ENCODE assay signal across 9 cellular contexts in genomic region chr17:28760987-28761562, GRCh38. TPM values are rescaled to one million over a fixed set of nuclear protein-coding genes. Genes with fewer than 3 reads are reported as not detected.
DNase-seq lines count a peak whose midpoint lies in the region; ATAC-seq, FAIRE-seq and TF ChIP-seq lines count a peak whose summit lies in the region.
"Had no signal": no experiment of that assay in that cellular context is flagged by ENCODE, and none has a peak within 500 bp of the region (broad histone marks: within the 10 kb centered on the region; RNA-seq: fewer than 3 reads in every experiment).

No MANE protein-coding gene starts in this region.

- FAIRE-seq in GM12891 (lab: Jason Lieb, UNC) = no peak

- DNase-seq in GM12891 (ENCODE audit: insufficient read length, low spot score) = no peak
- DNase-seq in NOMO-1 (lab: John Stamatoyannopoulos, UW; ENCODE audit: unreplicated experiment in 2 of 2) = peak; percentile 52 to 62
- peak; percentile 24 for DNase-seq in non-pigmented ciliary epithelial cell (ENCODE audit: low read depth)
- DNase-seq in activated T-helper 2 cell treated with anti-CD3 and anti-CD28 coated beads, Interferon-gamma antibody, Interleukin-2, Interleukin-4, amounts not matched to agents 10 μg/mL and 5 μg/mL and 100 μg/mL, durations not matched to agents 14 hours and 24 hours and 36 hours (ENCODE audit: low spot score) = no peak
- no peak for DNase-seq in activated CD4-positive, alpha-beta T cell treated with anti-CD3 and anti-CD28 coated beads, Interleukin-2, amount 50 U/mL, for 1 hour
- DNase-seq in activated naive CD4-positive, alpha-beta T cell (lab: John Stamatoyannopoulos, UW) = no peak
- no peak for DNase-seq in T-helper 9 cell

- H3K27me3 Mint-ChIP-seq in activated T-helper 2 cell treated with anti-CD3 and anti-CD28 coated beads, Interferon-gamma antibody, Interleukin-2, Interleukin-4, amounts not matched to agents 10 μg/mL and 5 μg/mL and 100 μg/mL, durations not matched to agents 14 hours and 24 hours and 36 hours (ENCODE audit: low read depth) = no peaks in the 10 kb centered on the region

- ATAC-seq in esophagus mucosa = peak; percentile 51
- ATAC-seq: foreskin keratinocyte had no signal

- no peaks in the 10 kb centered on the region for H3K9me3 Mint-ChIP-seq in activated T-helper 2 cell treated with anti-CD3 and anti-CD28 coated beads, Interferon-gamma antibody, Interleukin-2, Interleukin-4, amounts not matched to agents 10 μg/mL and 5 μg/mL and 100 μg/mL, durations not matched to agents 14 hours and 24 hours and 36 hours

- TF ChIP-seq POLR2A in GM12891 (IDR thresholded peaks at IDR 0.05; ENCODE audit: low read depth, low read length) = no peak

- intact Hi-C loops in activated T-helper 2 cell treated with anti-CD3 and anti-CD28 coated beads, Interferon-gamma antibody, Interleukin-2, Interleukin-4, amounts not matched to agents 10 μg/mL and 5 μg/mL and 100 μg/mL, durations not matched to agents 14 hours and 24 hours and 36 hours (cut with micrococcal nuclease) = loop anchor here (5.0 kb wide), 2 partner anchors 51 to 81 kb away; partner anchors contain the start of gene FAM222B

- H3K4me1 Mint-ChIP-seq in activated T-helper 2 cell treated with anti-CD3 and anti-CD28 coated beads, Interferon-gamma antibody, Interleukin-2, Interleukin-4, amounts not matched to agents 10 μg/mL and 5 μg/mL and 100 μg/mL, durations not matched to agents 14 hours and 24 hours and 36 hours (ENCODE audit: low read depth) = peaks cover 11% of the 10 kb centered on the region

- H3K27ac Mint-ChIP-seq in activated T-helper 2 cell treated with anti-CD3 and anti-CD28 coated beads, Interferon-gamma antibody, Interleukin-2, Interleukin-4, amounts not matched to agents 10 μg/mL and 5 μg/mL and 100 μg/mL, durations not matched to agents 14 hours and 24 hours and 36 hours = no peak overlapping the region

- no peak overlapping the region for H3K4me3 Mint-ChIP-seq in activated T-helper 2 cell treated with anti-CD3 and anti-CD28 coated beads, Interferon-gamma antibody, Interleukin-2, Interleukin-4, amounts not matched to agents 10 μg/mL and 5 μg/mL and 100 μg/mL, durations not matched to agents 14 hours and 24 hours and 36 hours (ENCODE audit: low read depth)

- H3K36me3 Mint-ChIP-seq in activated T-helper 2 cell treated with anti-CD3 and anti-CD28 coated beads, Interferon-gamma antibody, Interleukin-2, Interleukin-4, amounts not matched to agents 10 μg/mL and 5 μg/mL and 100 μg/mL, durations not matched to agents 14 hours and 24 hours and 36 hours (ENCODE audit: low read depth) = peaks cover 46% of the 10 kb centered on the region

TF ChIP-seq in GM12891, 5 proteins besides CTCF, POLR2A, EP300 and RAD21:
- TF ChIP-seq POU2F2 (IDR thresholded peaks at IDR 0.05; ENCODE audit: low read depth, low read length) (no peak), SPI1 (IDR thresholded peaks at IDR 0.05; ENCODE audit: low read depth, low read length) (peak; percentile 19; the same call in 1 of the 2 replicates), POLR2AphosphoS5 (IDR thresholded peaks at IDR 0.05; ENCODE audit: low read depth, low read length) (no peak)

RNA-seq across cellular contexts. Expression of gene TRAF4, which starts 17.3 kb away (rescaled TPM):
- 99.4 TPM for polyA plus RNA-seq in GM12891 (2012; ENCODE audit: low read depth, missing spikeins)
- total RNA-seq in esophagus mucosa = 41.6 TPM
- total RNA-seq in activated T-helper 2 cell treated with anti-CD3 and anti-CD28 coated beads, Interferon-gamma antibody, Interleukin-2, Interleukin-4, amounts not matched to agents 10 μg/mL and 5 μg/mL and 100 μg/mL, durations not matched to agents 14 hours and 24 hours and 36 hours = 125 and 129 TPM in 2 replicates

RNA-seq across cellular contexts. Expression of gene NEK8, which starts 32.5 kb away (rescaled TPM):
- 7.2 TPM for polyA plus RNA-seq in GM12891 (2012; ENCODE audit: low read depth, missing spikeins)
- 3.9 TPM for total RNA-seq in esophagus mucosa
- 3.6 and 4.2 TPM in 2 replicates for total RNA-seq in activated T-helper 2 cell treated with anti-CD3 and anti-CD28 coated beads, Interferon-gamma antibody, Interleukin-2, Interleukin-4, amounts not matched to agents 10 μg/mL and 5 μg/mL and 100 μg/mL, durations not matched to agents 14 hours and 24 hours and 36 hours

RNA-seq across cellular contexts. Expression of gene TLCD1, which starts 35.0 kb away (rescaled TPM):
- 10.3 TPM for polyA plus RNA-seq in GM12891 (2012; ENCODE audit: low read depth, missing spikeins)
- 14.7 TPM for total RNA-seq in esophagus mucosa
- total RNA-seq in activated T-helper 2 cell treated with anti-CD3 and anti-CD28 coated beads, Interferon-gamma antibody, Interleukin-2, Interleukin-4, amounts not matched to agents 10 μg/mL and 5 μg/mL and 100 μg/mL, durations not matched to agents 14 hours and 24 hours and 36 hours = 8.0 and 8.2 TPM in 2 replicates

RNA-seq across cellular contexts. Expression of gene RPL23A, which starts 41.3 kb away (rescaled TPM):
- polyA plus RNA-seq in GM12891 (2012; ENCODE audit: low read depth, missing spikeins) = 3,809 TPM
- 1,336 TPM for total RNA-seq in esophagus mucosa
- total RNA-seq in activated T-helper 2 cell treated with anti-CD3 and anti-CD28 coated beads, Interferon-gamma antibody, Interleukin-2, Interleukin-4, amounts not matched to agents 10 μg/mL and 5 μg/mL and 100 μg/mL, durations not matched to agents 14 hours and 24 hours and 36 hours = 1,712 and 1,733 TPM in 2 replicates

RNA-seq across cellular contexts. Expression of gene RAB34, which starts 43.4 kb away (rescaled TPM):
- polyA plus RNA-seq in GM12891 (2012; ENCODE audit: low read depth, missing spikeins) = 5.3 TPM
- 34.2 TPM for total RNA-seq in esophagus mucosa
- total RNA-seq in activated T-helper 2 cell treated with anti-CD3 and anti-CD28 coated beads, Interferon-gamma antibody, Interleukin-2, Interleukin-4, amounts not matched to agents 10 μg/mL and 5 μg/mL and 100 μg/mL, durations not matched to agents 14 hours and 24 hours and 36 hours = 19.4 and 21.5 TPM in 2 replicates

Comparison
In these comparisons a context has a peak if more than half of its experiments do, and no peak if none do; other contexts are left out.
1. DNase-seq: peak in NOMO-1 (2 of 2) and non-pigmented ciliary epithelial cell (single experiment); none in GM12891 (single experiment), activated T-helper 2 cell treated with anti-CD3 and anti-CD28 coated beads, Interferon-gamma antibody, Interleukin-2, Interleukin-4, amounts not matched to agents 10 μg/mL and 5 μg/mL and 100 μg/mL, durations not matched to agents 14 hours and 24 hours and 36 hours (single experiment), activated CD4-positive, alpha-beta T cell treated with anti-CD3 and anti-CD28 coated beads, Interleukin-2, amount 50 U/mL, for 1 hour (single experiment), activated naive CD4-positive, alpha-beta T cell (0 of 4) and T-helper 9 cell (single experiment).